Comparison of ENCODE assay signal across 1 cellular context in the genomic region with DNA sequence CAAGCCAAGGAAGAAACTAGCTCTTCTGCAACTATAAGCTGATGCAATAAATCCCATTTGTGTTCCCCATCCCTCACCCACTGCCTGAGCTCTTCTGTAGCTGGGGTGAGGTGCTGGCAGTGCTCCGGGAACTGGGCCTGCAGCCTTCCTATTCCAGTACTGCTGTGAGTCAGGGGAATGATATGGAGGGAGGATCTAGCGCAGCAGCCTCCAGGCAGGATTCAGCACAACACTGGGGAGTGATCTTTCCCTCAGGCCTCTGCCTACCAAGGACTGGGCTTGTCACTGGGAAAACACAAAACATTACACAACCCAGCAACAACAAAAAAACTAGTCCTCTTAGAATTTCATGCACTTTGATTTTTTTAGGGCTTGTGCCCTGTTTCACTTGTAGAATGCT.
A peak's percentile ranks its signal among the peaks of the same experiment; 100 is the strongest.
TF ChIP-seq lines count a peak whose summit lies in the region.

No MANE protein-coding gene starts in this region.

TF ChIP-seq in A549, 52 proteins besides CTCF, POLR2A, EP300 and RAD21 (continued from another document):
- no peak for TF ChIP-seq BCL3 (IDR thresholded peaks at IDR 0.05)
- TF ChIP-seq HMGXB4 (CRISPR knock-in tag; IDR thresholded peaks at IDR 0.05; ENCODE audit: borderline replicate concordance): no peak
- 0 out of 2 replicates have a peak, but pooled peaks have one; percentile 34 for TF ChIP-seq MAX (IDR thresholded peaks at IDR 0.05)
- no peak for TF ChIP-seq ZC3H11A (IDR thresholded peaks at IDR 0.05)
- TF ChIP-seq HOXB13 (CRISPR knock-in tag; IDR thresholded peaks at IDR 0.05; ENCODE audit: low read depth): no peak
- no peak for TF ChIP-seq HDAC2 (IDR thresholded peaks at IDR 0.05)
- no peak for TF ChIP-seq REST (IDR thresholded peaks at IDR 0.05)
- TF ChIP-seq, protein P1, sequence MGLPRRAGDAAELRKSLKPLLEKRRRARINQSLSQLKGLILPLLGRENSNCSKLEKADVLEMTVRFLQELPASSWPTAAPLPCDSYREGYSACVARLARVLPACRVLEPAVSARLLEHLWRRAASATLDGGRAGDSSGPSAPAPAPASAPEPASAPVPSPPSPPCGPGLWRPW (IDR thresholded peaks at IDR 0.05): no peak
- TF ChIP-seq MAFK (IDR thresholded peaks at IDR 0.05; ENCODE audit: partially characterized antibody): no peak
- TF ChIP-seq, protein P2, sequence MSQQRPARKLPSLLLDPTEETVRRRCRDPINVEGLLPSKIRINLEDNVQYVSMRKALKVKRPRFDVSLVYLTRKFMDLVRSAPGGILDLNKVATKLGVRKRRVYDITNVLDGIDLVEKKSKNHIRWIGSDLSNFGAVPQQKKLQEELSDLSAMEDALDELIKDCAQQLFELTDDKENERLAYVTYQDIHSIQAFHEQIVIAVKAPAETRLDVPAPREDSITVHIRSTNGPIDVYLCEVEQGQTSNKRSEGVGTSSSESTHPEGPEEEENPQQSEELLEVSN (IDR thresholded peaks at IDR 0.05; ENCODE audit: borderline replicate concordance, low read depth): no peak
- no peak for TF ChIP-seq KDM1A (IDR thresholded peaks at IDR 0.05; ENCODE audit: low read depth)
- TF ChIP-seq MYC (IDR thresholded peaks at IDR 0.05; ENCODE audit: borderline replicate concordance, low read length): no peak
- no peak for TF ChIP-seq TP53 (CRISPR knock-in tag; IDR thresholded peaks at IDR 0.05)
- TF ChIP-seq FOXS1 (CRISPR knock-in tag; IDR thresholded peaks at IDR 0.05): no peak
- no peak for TF ChIP-seq TFCP2L1 (CRISPR knock-in tag; IDR thresholded peaks at IDR 0.05)
- TF ChIP-seq JUNB (IDR thresholded peaks at IDR 0.05): peak; percentile 49; the same call in 1 of the 2 replicates
- no peak; the same call in 2 of the 3 replicates for TF ChIP-seq SMC3 (IDR thresholded peaks at IDR 0.05)
- TF ChIP-seq CBX2 (IDR thresholded peaks at IDR 0.05; ENCODE audit: borderline replicate concordance, low read depth): no peak
- no peak for TF ChIP-seq CBX8 (IDR thresholded peaks at IDR 0.05)
- TF ChIP-seq KDM5A (IDR thresholded peaks at IDR 0.05): no peak
- TF ChIP-seq FOSB (CRISPR knock-in tag; IDR thresholded peaks at IDR 0.05): no peak
- no peak for TF ChIP-seq GATA3 (IDR thresholded peaks at IDR 0.05; ENCODE audit: borderline replicate concordance)
- TF ChIP-seq CHD2 (IDR thresholded peaks at IDR 0.05; ENCODE audit: low read length, partially characterized antibody): no peak
- TF ChIP-seq ZFP36 (IDR thresholded peaks at IDR 0.05; ENCODE audit: borderline replicate concordance, partially characterized antibody): no peak
- no peak for TF ChIP-seq RNF2 (IDR thresholded peaks at IDR 0.05; ENCODE audit: borderline replicate concordance, low read depth)
- TF ChIP-seq FOSL2 (IDR thresholded peaks at IDR 0.05): no peak
- TF ChIP-seq FOSL2 (CRISPR knock-in tag; IDR thresholded peaks at IDR 0.05): peak; percentile 52
- TF ChIP-seq SREBF2 (IDR thresholded peaks at IDR 0.05): no peak
- TF ChIP-seq, protein P3, sequence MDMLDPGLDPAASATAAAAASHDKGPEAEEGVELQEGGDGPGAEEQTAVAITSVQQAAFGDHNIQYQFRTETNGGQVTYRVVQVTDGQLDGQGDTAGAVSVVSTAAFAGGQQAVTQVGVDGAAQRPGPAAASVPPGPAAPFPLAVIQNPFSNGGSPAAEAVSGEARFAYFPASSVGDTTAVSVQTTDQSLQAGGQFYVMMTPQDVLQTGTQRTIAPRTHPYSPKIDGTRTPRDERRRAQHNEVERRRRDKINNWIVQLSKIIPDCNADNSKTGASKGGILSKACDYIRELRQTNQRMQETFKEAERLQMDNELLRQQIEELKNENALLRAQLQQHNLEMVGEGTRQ (IDR thresholded peaks at IDR 0.05): no peak
- no peak for TF ChIP-seq ESRRA (IDR thresholded peaks at IDR 0.05; ENCODE audit: borderline replicate concordance, low read length)
- no peak for TF ChIP-seq NPAS2 (CRISPR knock-in tag; IDR thresholded peaks at IDR 0.05; ENCODE audit: borderline replicate concordance)
